13 cellular contexts compared by ENCODE assay signal in the genomic region with DNA sequence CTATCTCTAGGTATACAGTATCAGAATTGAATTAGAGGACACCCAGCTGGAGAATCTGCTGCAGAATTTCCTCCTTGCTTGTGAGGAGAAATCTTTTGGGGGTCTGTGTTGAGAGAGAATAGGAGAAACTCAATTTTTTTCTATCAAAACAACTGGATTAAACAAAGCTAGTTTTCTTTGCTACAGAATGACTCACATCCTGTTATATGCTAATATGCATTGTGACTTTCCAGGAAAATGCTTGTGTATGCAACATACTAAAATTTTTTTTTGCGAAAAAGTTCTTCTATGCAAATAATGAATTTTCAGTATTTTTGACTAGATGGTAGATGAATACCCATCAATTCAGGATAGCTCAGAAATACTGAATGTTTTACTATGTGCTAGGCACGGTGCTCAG. TPM values are rescaled to one million over a fixed set of nuclear protein-coding genes. Genes with fewer than 3 reads are reported as not detected.
DNase-seq lines count a peak whose midpoint lies in the region; ATAC-seq and TF ChIP-seq lines count a peak whose summit lies in the region.
"Had no signal": no experiment of that assay in that cellular context is flagged by ENCODE, and none has a peak within 500 bp of the region (broad histone marks: within the 10 kb centered on the region; RNA-seq: fewer than 3 reads in every experiment).

No MANE protein-coding gene starts in this region.

- H3K4me3 ChIP-seq in gastrocnemius medialis, result no peak overlapping the region
- H3K4me3 ChIP-seq: prostate gland, tibial nerve had no signal

- H3K27ac Mint-ChIP-seq in activated naive CD4-positive, alpha-beta T cell treated with anti-CD3 and anti-CD28 coated beads for 36 hours, result peak overlapping the region; percentile 88
- peak overlapping the region; percentile 100 for H3K27ac Mint-ChIP-seq in activated CD4-positive, alpha-beta memory T cell treated with anti-CD3 and anti-CD28 coated beads, Interleukin-2, amount 10 ng/mL, durations not matched to agents 7 days and 5 days
- H3K27ac Mint-ChIP-seq in stimulated activated naive CD8-positive, alpha-beta T cell treated with anti-CD3 and anti-CD28 coated beads, Interleukin-15, amount 100 ng/mL, for 72 hours, result peak overlapping the region; percentile 77 to 88

- ATAC-seq in stimulated activated naive CD8-positive, alpha-beta T cell treated with anti-CD3 and anti-CD28 coated beads, Interleukin-15, amount 100 ng/mL, for 72 hours, result no peak
- ATAC-seq in HG03025 (IDR thresholded peaks at IDR 0.05; ENCODE audit: low FRiP score, unreplicated experiment), result no peak
- no peak for ATAC-seq in gastrocnemius medialis
- ATAC-seq: left lung had no signal

- no peak for DNase-seq in activated naive CD4-positive, alpha-beta T cell treated with anti-CD3 and anti-CD28 coated beads for 36 hours
- DNase-seq in activated naive CD4-positive, alpha-beta T cell treated with Interleukin-2 at 50 U/mL for 16 hours, result no peak
- DNase-seq in activated CD4-positive, alpha-beta memory T cell treated with anti-CD3 and anti-CD28 coated beads, Interleukin-2, amount 10 ng/mL, durations not matched to agents 7 days and 5 days, result no peak
- no peak for DNase-seq in epithelial cell of prostate (ENCODE audit: low read depth, low spot score)
- DNase-seq in stimulated activated naive CD8-positive, alpha-beta T cell treated with anti-CD3 and anti-CD28 coated beads, Interleukin-15, amount 100 ng/mL, for 72 hours, result no peak
- no peak for DNase-seq in NCI-H526 treated with DMSO at 0.1 percent for 48 hours (lab: John Stamatoyannopoulos, UW)
- DNase-seq in gastrocnemius medialis, result no peak
- DNase-seq: left lung, NCI-H1694 had no signal

- no peak for TF ChIP-seq CTCF in gastrocnemius medialis (IDR thresholded peaks at IDR 0.05 in 4 of 5, conservative IDR thresholded peaks at IDR 0.05 in 1 of 5)

- H3K36me3 ChIP-seq in gastrocnemius medialis, result peaks cover 0 to 20% of the 10 kb centered on the region in 2 donors

- no peaks in the 10 kb centered on the region for H3K9me3 ChIP-seq in gastrocnemius medialis
- H3K9me3 ChIP-seq: left lung, prostate gland, tibial nerve had no signal

- in situ Hi-C loops in gastrocnemius medialis (cut with MboI; ENCODE audit: low sequenced_read_pairs in 4 of 4), result loop anchor here in 2 of 4 donors (5.0 to 25.0 kb wide), 4 partner anchors 43 to 255 kb away; a partner anchor contains a TSS

- peak overlapping the region; percentile 96 for H3K27ac ChIP-seq in epithelial cell of prostate
- H3K27ac ChIP-seq in gastrocnemius medialis, result no peak overlapping the region
- H3K27ac ChIP-seq: HL-60, prostate gland had no signal

- H3K36me3 Mint-ChIP-seq in activated naive CD4-positive, alpha-beta T cell treated with anti-CD3 and anti-CD28 coated beads for 36 hours (ENCODE audit: low read depth), result peaks cover 21% of the 10 kb centered on the region
- H3K36me3 Mint-ChIP-seq in activated CD4-positive, alpha-beta memory T cell treated with anti-CD3 and anti-CD28 coated beads, Interleukin-2, amount 10 ng/mL, durations not matched to agents 7 days and 5 days (ENCODE audit: low read depth), result peaks cover 48% of the 10 kb centered on the region

- CTCF ChIA-PET in activated naive CD4-positive, alpha-beta T cell treated with anti-CD3 and anti-CD28 coated beads for 36 hours (lab: Charles Lee), result interaction anchor here (0.8 to 1.0 kb wide), 2 partner anchors 93 to 246 kb away, joined by 4 to 5 read pairs; no protein-coding TSS in a partner anchor
- CTCF ChIA-PET in activated CD4-positive, alpha-beta memory T cell treated with anti-CD3 and anti-CD28 coated beads, Interleukin-2, amount 10 ng/mL, durations not matched to agents 7 days and 5 days (lab: Charles Lee), result interaction anchor here (1.0 to 2.6 kb wide), 5 partner anchors 24 to 254 kb away, joined by 4 to 12 read pairs (median 4); a partner anchor contains a TSS

- H3K4me3 Mint-ChIP-seq in activated naive CD4-positive, alpha-beta T cell treated with anti-CD3 and anti-CD28 coated beads for 36 hours, result peak overlapping the region; percentile 96
- peak overlapping the region; percentile 99 for H3K4me3 Mint-ChIP-seq in activated CD4-positive, alpha-beta memory T cell treated with anti-CD3 and anti-CD28 coated beads, Interleukin-2, amount 10 ng/mL, durations not matched to agents 7 days and 5 days
- H3K4me3 Mint-ChIP-seq in stimulated activated naive CD8-positive, alpha-beta T cell treated with anti-CD3 and anti-CD28 coated beads, Interleukin-15, amount 100 ng/mL, for 72 hours, result peak overlapping the region; percentile 67 to 99

- POLR2A ChIA-PET in activated CD4-positive, alpha-beta memory T cell treated with anti-CD3 and anti-CD28 coated beads, Interleukin-2, amount 10 ng/mL, durations not matched to agents 7 days and 5 days (lab: Charles Lee), result interaction anchor here (0.8 to 6.0 kb wide), 7 partner anchors 10 to 253 kb away, joined by 3 to 108 read pairs (median 3); a partner anchor contains a TSS

- no peak for TF ChIP-seq POLR2A in gastrocnemius medialis (IDR thresholded peaks at IDR 0.05)

- H3K27me3 Mint-ChIP-seq in activated naive CD4-positive, alpha-beta T cell treated with anti-CD3 and anti-CD28 coated beads for 36 hours (ENCODE audit: low read depth), result no peaks in the 10 kb centered on the region
- no peaks in the 10 kb centered on the region for H3K27me3 Mint-ChIP-seq in activated CD4-positive, alpha-beta memory T cell treated with anti-CD3 and anti-CD28 coated beads, Interleukin-2, amount 10 ng/mL, durations not matched to agents 7 days and 5 days
- no peaks in the 10 kb centered on the region for H3K27me3 Mint-ChIP-seq in stimulated activated naive CD8-positive, alpha-beta T cell treated with anti-CD3 and anti-CD28 coated beads, Interleukin-15, amount 100 ng/mL, for 72 hours

- H3K4me1 ChIP-seq in gastrocnemius medialis, result peaks cover 24 to 30% of the 10 kb centered on the region in 2 donors
- H3K4me1 ChIP-seq: prostate gland had no signal

- no peaks in the 10 kb centered on the region for H3K9me3 Mint-ChIP-seq in activated naive CD4-positive, alpha-beta T cell treated with anti-CD3 and anti-CD28 coated beads for 36 hours
- no peaks in the 10 kb centered on the region for H3K9me3 Mint-ChIP-seq in activated CD4-positive, alpha-beta memory T cell treated with anti-CD3 and anti-CD28 coated beads, Interleukin-2, amount 10 ng/mL, durations not matched to agents 7 days and 5 days
- H3K9me3 Mint-ChIP-seq in stimulated activated naive CD8-positive, alpha-beta T cell treated with anti-CD3 and anti-CD28 coated beads, Interleukin-15, amount 100 ng/mL, for 72 hours, result no peaks in the 10 kb centered on the region

- no peaks in the 10 kb centered on the region for H3K27me3 ChIP-seq in gastrocnemius medialis
- H3K27me3 ChIP-seq: left lung, tibial nerve had no signal

- H3K4me1 Mint-ChIP-seq in activated naive CD4-positive, alpha-beta T cell treated with anti-CD3 and anti-CD28 coated beads for 36 hours (ENCODE audit: low read depth), result peaks cover 40% of the 10 kb centered on the region
- peaks cover 53% of the 10 kb centered on the region for H3K4me1 Mint-ChIP-seq in activated CD4-positive, alpha-beta memory T cell treated with anti-CD3 and anti-CD28 coated beads, Interleukin-2, amount 10 ng/mL, durations not matched to agents 7 days and 5 days
- peaks cover 41% of the 10 kb centered on the region for H3K4me1 Mint-ChIP-seq in stimulated activated naive CD8-positive, alpha-beta T cell treated with anti-CD3 and anti-CD28 coated beads, Interleukin-15, amount 100 ng/mL, for 72 hours

- intact Hi-C loops in activated naive CD4-positive, alpha-beta T cell treated with anti-CD3 and anti-CD28 coated beads for 36 hours (cut with micrococcal nuclease), result loop anchor here (1.0 to 5.0 kb wide), 7 partner anchors 237 to 1847 kb away; a partner anchor contains a TSS
- intact Hi-C loops in gastrocnemius medialis (cut with DNase I; ENCODE audit: low total_unique reads), result loop anchor here (5.0 to 10.0 kb wide), 3 partner anchors 72 to 1845 kb away; a partner anchor contains a TSS

RNA-seq across cellular contexts. Expression of a gene that starts 2.2 kb away (rescaled TPM):
- total RNA-seq in activated naive CD4-positive, alpha-beta T cell treated with anti-CD3 and anti-CD28 coated beads for 36 hours, result 10 to 100 TPM; 10.5 to 10.9 TPM
- total RNA-seq in activated CD4-positive, alpha-beta memory T cell treated with anti-CD3 and anti-CD28 coated beads, Interleukin-2, amount 10 ng/mL, durations not matched to agents 7 days and 5 days, result 10 to 100 TPM; 31.3 to 31.5 TPM
- 10 to 100 TPM in 1 of 4 donors, 1 to 10 TPM in 3; 4.6 to 11.1 (median 5.0) TPM for total RNA-seq in gastrocnemius medialis

RNA-seq across cellular contexts. Expression of a gene that starts 41.8 kb away (rescaled TPM):
- total RNA-seq in activated naive CD4-positive, alpha-beta T cell treated with anti-CD3 and anti-CD28 coated beads for 36 hours, result 10 to 100 TPM; 39.5 to 40.9 TPM
- 10 to 100 TPM; 42.9 to 44.5 TPM for total RNA-seq in activated CD4-positive, alpha-beta memory T cell treated with anti-CD3 and anti-CD28 coated beads, Interleukin-2, amount 10 ng/mL, durations not matched to agents 7 days and 5 days
- total RNA-seq in gastrocnemius medialis, result 10 to 100 TPM; 18.6 to 32.8 (median 23.5) TPM
